Comparison of ENCODE assay signal across 27 cellular contexts in the genomic region with DNA sequence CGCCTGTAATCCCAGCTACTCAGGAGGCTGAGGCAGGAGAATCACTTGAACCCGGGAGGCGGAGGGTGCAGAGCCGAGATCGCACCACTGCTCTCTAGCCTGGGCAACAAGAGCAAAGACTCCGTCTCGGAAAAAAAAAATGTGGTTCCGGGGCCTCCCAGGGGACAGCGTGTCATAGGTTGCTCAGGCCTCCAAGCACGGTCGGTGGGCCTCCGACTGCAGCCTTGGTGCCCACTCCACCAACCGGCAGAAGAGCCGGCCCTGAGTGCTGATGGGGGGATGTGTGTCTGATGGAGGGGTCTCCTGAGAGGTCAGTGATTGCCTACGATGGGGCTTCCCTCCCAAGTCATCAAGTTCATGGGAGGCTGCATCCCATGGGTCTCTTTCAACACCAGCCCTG. TPM values are rescaled to one million over a fixed set of nuclear protein-coding genes. Genes with fewer than 3 reads are reported as not detected.
DNase-seq lines count a peak whose midpoint lies in the region; ATAC-seq and TF ChIP-seq lines count a peak whose summit lies in the region.
"Had no signal": no experiment of that assay in that cellular context is flagged by ENCODE, and none has a peak within 500 bp of the region (broad histone marks: within the 10 kb centered on the region; RNA-seq: fewer than 3 reads in every experiment).

No MANE protein-coding gene starts in this region.

- no peaks in the 10 kb centered on the region for H3K27me3 Mint-ChIP-seq in effector memory CD8-positive, alpha-beta T cell
- H3K27me3 Mint-ChIP-seq in T-cell = no peaks in the 10 kb centered on the region
- H3K27me3 Mint-ChIP-seq: CD4-positive, alpha-beta memory T cell had no signal

- H3K27ac Mint-ChIP-seq in effector memory CD8-positive, alpha-beta T cell = peak overlapping the region in 1 of 2 donors; percentile 65
- H3K27ac Mint-ChIP-seq in T-cell = no peak overlapping the region
- H3K27ac Mint-ChIP-seq: GM23338, HFFc6 had no signal

- POLR2A ChIA-PET in T-cell (lab: Charles Lee) = no interaction called here

- H3K36me3 Mint-ChIP-seq in effector memory CD8-positive, alpha-beta T cell (ENCODE audit: insufficient read depth) = peaks cover 11% of the 10 kb centered on the region
- H3K36me3 Mint-ChIP-seq in T-cell = peaks cover 21% of the 10 kb centered on the region

- H3K4me1 Mint-ChIP-seq in effector memory CD8-positive, alpha-beta T cell (ENCODE audit: low read depth in 2 of 2) = peaks cover 0 to 1% of the 10 kb centered on the region in 2 donors
- no peaks in the 10 kb centered on the region for H3K4me1 Mint-ChIP-seq in T-cell
- H3K4me1 Mint-ChIP-seq: CD4-positive, alpha-beta memory T cell had no signal

- H3K27ac ChIP-seq in VCaP (peak overlapping the region; percentile 96), lower lobe of right lung (no peak overlapping the region)
- H3K27ac ChIP-seq: A549; BLaER1 treated with 17β-estradiol and CSF1 and Interleukin-3, amounts not matched to agents 10 nM and 100 nM; SK-N-MC had no signal

- intact Hi-C loops in left ventricle myocardium superior (cut with micrococcal nuclease) (no loop called here), cardiac septum (cut with DNase I) (no loop called here), lower lobe of right lung (cut with DNase I) (no loop called here)

- no peak overlapping the region for H3K4me3 Mint-ChIP-seq in effector memory CD8-positive, alpha-beta T cell
- no peak overlapping the region for H3K4me3 Mint-ChIP-seq in T-cell
- H3K4me3 Mint-ChIP-seq: GM23338, HFFc6 had no signal

- TF ChIP-seq CTCF in VCaP (conservative IDR thresholded peaks at IDR 0.05) = no peak
- no peak for TF ChIP-seq CTCF in lower lobe of right lung (IDR thresholded peaks at IDR 0.05)

- no peaks in the 10 kb centered on the region for H3K9me3 Mint-ChIP-seq in effector memory CD8-positive, alpha-beta T cell
- H3K9me3 Mint-ChIP-seq in T-cell = no peaks in the 10 kb centered on the region
- H3K9me3 Mint-ChIP-seq: CD4-positive, alpha-beta memory T cell; GM23338; HFFc6 had no signal

- no peaks in the 10 kb centered on the region for H3K27me3 ChIP-seq in lower lobe of right lung (ENCODE audit: low read depth)
- H3K27me3 ChIP-seq: BLaER1 treated with 17β-estradiol and CSF1 and Interleukin-3, amounts not matched to agents 10 nM and 100 nM had no signal

- CTCF ChIA-PET in T-cell (lab: Charles Lee) = no interaction called here

- ATAC-seq in left ventricle myocardium superior (no peak), lower lobe of right lung (no peak), T-cell (replicated peaks in 1 of 4) (no peak)
- no peak for ATAC-seq in effector memory CD8-positive, alpha-beta T cell (replicated peaks)
- ATAC-seq: A549, GM23338, Panc1 had no signal

- peak; percentile 20 for DNase-seq in left ventricle myocardium superior
- no peak for DNase-seq in cardiac septum (ENCODE audit: low spot score)
- peak; percentile 29 for DNase-seq in lower lobe of right lung
- no peak for DNase-seq in effector memory CD8-positive, alpha-beta T cell
- no peak for DNase-seq in T-cell
- DNase-seq in stimulated activated CD4-positive, alpha-beta T cell treated with anti-CD3 and anti-CD28 coated beads, Interleukin-1b, Interleukin-23, amount 100 ng/mL, for 48 hours = no peak
- DNase-seq: AML-193; CD4-positive, alpha-beta memory T cell; COR-L47; DMS53; HFFc6; KBM-7; MV-4-11; NCI-H1105; NCI-H1436 treated with DMSO at 0.1 percent for 48 hours; NCI-H187 treated with DMSO at 0.1 percent for 48 hours; NCI-H524; NCI-H82; NK-92 treated with Interleukin-12 subunit alpha and Interleukin-12 subunit beta, amount 100 ng/mL, for 24 hours; SIG-M5 had no signal

- peaks cover 17% of the 10 kb centered on the region for H3K4me1 ChIP-seq in lower lobe of right lung
- H3K4me1 ChIP-seq: A549; BLaER1 treated with 17β-estradiol and CSF1 and Interleukin-3, amounts not matched to agents 10 nM and 100 nM; HAP-1 had no signal

- H3K36me3 ChIP-seq in lower lobe of right lung = peaks cover 85% of the 10 kb centered on the region

- no peak overlapping the region for H3K4me3 ChIP-seq in lower lobe of right lung
- H3K4me3 ChIP-seq: A549; BLaER1 treated with 17β-estradiol and CSF1 and Interleukin-3, amounts not matched to agents 10 nM and 100 nM; GM23338; HAP-1; SK-N-MC had no signal

- H3K9me3 ChIP-seq in lower lobe of right lung = no peaks in the 10 kb centered on the region
- H3K9me3 ChIP-seq: A549; BLaER1 treated with 17β-estradiol and CSF1 and Interleukin-3, amounts not matched to agents 10 nM and 100 nM; HAP-1 had no signal

RNA-seq across cellular contexts. Expression of a gene that starts 15.9 kb away (rescaled TPM):
- total RNA-seq in left ventricle myocardium superior = 53.1 TPM
- total RNA-seq in cardiac septum = 60.9 TPM
- total RNA-seq in lower lobe of right lung = 49.4 TPM
- total RNA-seq in T-cell = 10 to 100 TPM in 4 of 5 donors, 1 to 10 TPM in 1; 8.8 to 22.8 (median 22.1) TPM

RNA-seq across cellular contexts. Expression of a gene that starts 16.2 kb away (rescaled TPM):
- total RNA-seq in left ventricle myocardium superior (2.7 TPM), cardiac septum (3.9 TPM), lower lobe of right lung (5.0 TPM), T-cell (10 to 100 TPM in 3 of 5 donors, 1 to 10 TPM in 2; 7.4 to 15.1 (median 12.9) TPM)

Comparison
In these comparisons a context has a peak if more than half of its experiments do, and no peak if none do; other contexts are left out.
1. DNase-seq: peak in left ventricle myocardium superior (single experiment) and lower lobe of right lung (single experiment); none in cardiac septum (single experiment), effector memory CD8-positive, alpha-beta T cell (0 of 3), T-cell (0 of 34) and stimulated activated CD4-positive, alpha-beta T cell treated with anti-CD3 and anti-CD28 coated beads, Interleukin-1b, Interleukin-23, amount 100 ng/mL, for 48 hours (single experiment).